ENCODE assay signal across 24 cellular contexts in the genomic region with DNA sequence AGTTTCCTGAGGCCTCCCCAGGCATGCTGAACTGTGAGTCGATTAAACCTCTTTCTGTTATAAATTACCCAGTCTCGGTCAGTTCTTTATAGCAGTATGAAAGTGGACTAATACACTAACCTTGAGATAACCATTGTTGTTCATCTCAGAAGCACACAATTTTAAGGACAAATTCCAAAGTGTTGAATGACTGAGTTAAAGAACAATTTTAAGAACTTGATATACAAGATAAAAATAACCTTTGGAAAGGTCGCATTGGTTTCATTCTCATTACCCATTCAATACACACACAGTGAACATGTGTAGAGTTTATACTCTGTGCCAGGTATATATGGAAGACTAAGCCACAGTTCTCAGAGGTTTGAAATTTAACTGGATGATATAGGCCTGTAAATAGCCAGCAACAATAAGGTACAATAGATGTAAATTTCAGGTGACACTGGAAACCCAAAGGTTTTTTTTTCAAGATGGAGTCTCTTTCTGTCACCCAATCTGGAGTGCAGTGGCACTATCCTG. TPM values are rescaled to one million over a fixed set of nuclear protein-coding genes. Genes with fewer than 3 reads are reported as not detected.
A peak's percentile ranks its signal among the peaks of the same experiment; 100 is the strongest.
DNase-seq lines count a peak whose midpoint lies in the region; TF ChIP-seq lines count a peak whose summit lies in the region.
"Had no signal": no experiment of that assay in that cellular context is flagged by ENCODE, and none has a peak within 500 bp of the region (broad histone marks: within the 10 kb centered on the region; RNA-seq: fewer than 3 reads in every experiment).

No MANE protein-coding gene starts in this region.

- H3K27ac Mint-ChIP-seq in H9, result peak overlapping the region in 2 of 3 experiments; percentile 76 to 79; a peak in 3 of 7 replicates
- H3K27ac Mint-ChIP-seq: activated naive CD8-positive, alpha-beta T cell treated with anti-CD3 and anti-CD28 coated beads, Interleukin-2, amount 10 ng/mL, durations not matched to agents 7 days and 5 days; dendritic cell treated with granulocyte-macrophage colony-stimulating factor and Interleukin-4, amounts not matched to agents 40 ng/mL and 50 ng/mL, for 4 days; naive thymus-derived CD4-positive, alpha-beta T cell; stimulated activated memory B cell treated with anti-CD40 and anti-IgM and Interleukin-4, amounts not matched to agents 10 μg/mL and 1 μg/mL and 100 μg/mL, for 72 hours had no signal

- H2BK15ac ChIP-seq in H9 (ENCODE audit: low read depth, low read length), result no peak overlapping the region

- peaks cover 10% of the 10 kb centered on the region; the same call in 1 of the 2 replicates for H3K4me1 ChIP-seq in H9 (ENCODE audit: insufficient read depth, low read length)
- peaks cover 14% of the 10 kb centered on the region for H3K4me1 ChIP-seq in hepatocyte (ENCODE audit: insufficient read depth)
- H3K4me1 ChIP-seq in skeletal muscle tissue (ENCODE audit: control insufficient read depth in 3 of 3, insufficient read depth in 3 of 3, low read length in 3 of 3), result peaks cover 13 to 25% (median 14%) of the 10 kb centered on the region in 3 donors
- peaks cover 12% of the 10 kb centered on the region for H3K4me1 ChIP-seq in osteoblast (ENCODE audit: insufficient read depth, low read length)
- H3K4me1 ChIP-seq: suprapubic skin had no signal

- no peak overlapping the region for H3T11ph ChIP-seq in H9 (ENCODE audit: low read length)

- H4K91ac ChIP-seq in H9 (ENCODE audit: insufficient read length, low read depth, low read length), result no peak overlapping the region

- DNase-seq in AG10803 (ENCODE audit: low read depth), result peak; percentile 25
- DNase-seq in H9, result no peak
- no peak for DNase-seq in hepatocyte (ENCODE audit: low spot score)
- DNase-seq in osteoblast (ENCODE audit: insufficient read length, low spot score, missing footprints), result no peak
- no peak for DNase-seq in ACHN
- no peak for DNase-seq in NCI-H446 (lab: John Stamatoyannopoulos, UW)
- DNase-seq: activated CD4-positive, alpha-beta T cell treated with anti-CD3 and anti-CD28 coated beads for 1 hour; activated effector memory CD4-positive, alpha-beta T cell treated with Interleukin-2 at 50 U/mL for 16 hours; activated naive CD8-positive, alpha-beta T cell treated with anti-CD3 and anti-CD28 coated beads, Interleukin-2, amount 10 ng/mL, durations not matched to agents 7 days and 5 days; HCEC 1CT; kidney; midbrain; naive thymus-derived CD4-positive, alpha-beta T cell; NCI-H1092; NCI-H1694; nucleus accumbens; SW 1271 had no signal

- H4K20me1 ChIP-seq in H9 (ENCODE audit: control insufficient read depth, insufficient read depth, insufficient read length) (no peaks in the 10 kb centered on the region), hepatocyte (ENCODE audit: insufficient read depth, poor library complexity, severe bottlenecking) (no peaks in the 10 kb centered on the region), osteoblast (ENCODE audit: insufficient read depth, low read length) (no peaks in the 10 kb centered on the region)
- H4K20me1 ChIP-seq: BLaER1 had no signal

- WGBS in H9 (ENCODE audit: extremely low coverage, insufficient read length, low lambda C conversion rate), result no CpG with 5 or more reads among the region's 3 CpGs
- 74% methylated on average over 3 of the region's 3 CpGs for WGBS in hepatocyte (ENCODE audit: low lambda C conversion rate, missing lambda C conversion rate)

- H3K4me2 ChIP-seq in H9 (ENCODE audit: insufficient read depth, insufficient read length, low read length) (no peak overlapping the region), hepatocyte (no peak overlapping the region), osteoblast (ENCODE audit: insufficient read depth, low read length) (no peak overlapping the region)

- H3K4me3 ChIP-seq in AG10803 (ENCODE audit: low read length) (no peak overlapping the region), hepatocyte (no peak overlapping the region), skeletal muscle tissue (ENCODE audit: low read length in 3 of 3) (peak overlapping the region in 1 of 3 donors; percentile 4), osteoblast (ENCODE audit: insufficient read depth, low read length) (no peak overlapping the region)
- H3K4me3 ChIP-seq: BLaER1, K562, suprapubic skin had no signal

- H3K18ac ChIP-seq in H9 (ENCODE audit: insufficient read length, low read depth, low read length), result no peak overlapping the region

- no peak overlapping the region for H3K4ac ChIP-seq in H9 (ENCODE audit: low read depth, low read length)

- H2BK5ac ChIP-seq in H9 (ENCODE audit: insufficient read length, low read length), result no peak overlapping the region

- no peak overlapping the region for H3K4me3 Mint-ChIP-seq in H9
- H3K4me3 Mint-ChIP-seq: activated naive CD8-positive, alpha-beta T cell treated with anti-CD3 and anti-CD28 coated beads, Interleukin-2, amount 10 ng/mL, durations not matched to agents 7 days and 5 days; central memory CD8-positive, alpha-beta T cell; dendritic cell treated with granulocyte-macrophage colony-stimulating factor and Interleukin-4, amounts not matched to agents 40 ng/mL and 50 ng/mL, for 4 days; naive thymus-derived CD4-positive, alpha-beta T cell; stimulated activated memory B cell treated with anti-CD40 and anti-IgM and Interleukin-4, amounts not matched to agents 10 μg/mL and 1 μg/mL and 100 μg/mL, for 72 hours had no signal

- H2AFZ ChIP-seq in H9 (ENCODE audit: low read length) (no peak overlapping the region), hepatocyte (no peak overlapping the region), osteoblast (ENCODE audit: low read length) (no peak overlapping the region)

- H3K79me1 ChIP-seq in H9 (ENCODE audit: insufficient read depth, low read depth, low read length, poor library complexity, severe bottlenecking), result no peaks in the 10 kb centered on the region

- no peak overlapping the region for H3K9ac ChIP-seq in H9 (ENCODE audit: extremely low read depth, insufficient read length, low read length)
- no peak overlapping the region for H3K9ac ChIP-seq in skeletal muscle tissue (ENCODE audit: low read depth in 1 of 3, low read length in 3 of 3)
- H3K9ac ChIP-seq: BLaER1 had no signal

- H3K9me3 ChIP-seq in H9 (ENCODE audit: control insufficient read depth, low read depth, low read length) (no peaks in the 10 kb centered on the region), hepatocyte (ENCODE audit: low read depth) (no peaks in the 10 kb centered on the region), skeletal muscle tissue (ENCODE audit: control insufficient read depth in 3 of 3, low read length in 3 of 3) (no peaks in the 10 kb centered on the region), osteoblast (ENCODE audit: low read depth, low read length) (no peaks in the 10 kb centered on the region)
- H3K9me3 ChIP-seq: BLaER1, suprapubic skin had no signal

- no peak overlapping the region for H3K23ac ChIP-seq in H9 (ENCODE audit: insufficient read length, low read depth, low read length)

- no peaks in the 10 kb centered on the region for H3K79me2 ChIP-seq in H9 (ENCODE audit: insufficient read depth, low read length)
- H3K79me2 ChIP-seq in hepatocyte, result no peaks in the 10 kb centered on the region
- H3K79me2 ChIP-seq in osteoblast (ENCODE audit: insufficient read depth, low read length), result no peaks in the 10 kb centered on the region

- H3K4me1 Mint-ChIP-seq in H9, result peaks cover 40 to 53% of the 10 kb centered on the region in 2 experiments
- H3K4me1 Mint-ChIP-seq: central memory CD8-positive, alpha-beta T cell had no signal

- no peak overlapping the region for H3K56ac ChIP-seq in H9 (ENCODE audit: insufficient read length, low read depth, low read length)

- H3K27ac ChIP-seq in H9 (ENCODE audit: insufficient read length, low read depth, low read length), result no peak overlapping the region
- H3K27ac ChIP-seq in hepatocyte, result peak overlapping the region; percentile 38
- peak overlapping the region; percentile 56 for H3K27ac ChIP-seq in skeletal muscle tissue (ENCODE audit: low read depth, low read length)
- H3K27ac ChIP-seq in osteoblast (ENCODE audit: low read depth, low read length), result no peak overlapping the region
- H3K27ac ChIP-seq: BLaER1, suprapubic skin had no signal

- H4K5ac ChIP-seq in H9 (ENCODE audit: insufficient read length, low read depth, low read length), result no peak overlapping the region

- no peak overlapping the region for H2BK120ac ChIP-seq in H9 (ENCODE audit: low read depth, low read length, poor library complexity, severe bottlenecking)

- H3K27me3 Mint-ChIP-seq in H9 (ENCODE audit: low read depth), result no peaks in the 10 kb centered on the region
- H3K27me3 Mint-ChIP-seq: stimulated activated memory B cell treated with anti-CD40 and anti-IgM and Interleukin-4, amounts not matched to agents 10 μg/mL and 1 μg/mL and 100 μg/mL, for 72 hours had no signal

- H3K36me3 Mint-ChIP-seq in H9 (ENCODE audit: insufficient read depth in 1 of 3, low read depth in 3 of 3), result peaks cover 2 to 6% (median 4%) of the 10 kb centered on the region in 3 experiments; a peak in 3 of 7 replicates
- H3K36me3 Mint-ChIP-seq: activated naive CD8-positive, alpha-beta T cell treated with anti-CD3 and anti-CD28 coated beads, Interleukin-2, amount 10 ng/mL, durations not matched to agents 7 days and 5 days; naive thymus-derived CD4-positive, alpha-beta T cell; stimulated activated memory B cell treated with anti-CD40 and anti-IgM and Interleukin-4, amounts not matched to agents 10 μg/mL and 1 μg/mL and 100 μg/mL, for 72 hours had no signal

- no peak overlapping the region for H2BK12ac ChIP-seq in H9 (ENCODE audit: insufficient read length, low read depth, low read length)

- peaks cover 5% of the 10 kb centered on the region in 2 experiments; a peak in 4 of 5 replicates for H3K9me3 Mint-ChIP-seq in H9
- H3K9me3 Mint-ChIP-seq: activated naive CD8-positive, alpha-beta T cell treated with anti-CD3 and anti-CD28 coated beads, Interleukin-2, amount 10 ng/mL, durations not matched to agents 7 days and 5 days; central memory CD8-positive, alpha-beta T cell; dendritic cell treated with granulocyte-macrophage colony-stimulating factor and Interleukin-4, amounts not matched to agents 40 ng/mL and 50 ng/mL, for 4 days; naive thymus-derived CD4-positive, alpha-beta T cell; stimulated activated memory B cell treated with anti-CD40 and anti-IgM and Interleukin-4, amounts not matched to agents 10 μg/mL and 1 μg/mL and 100 μg/mL, for 72 hours had no signal

- H3K14ac ChIP-seq in H9 (ENCODE audit: insufficient read depth, low read length), result no peak overlapping the region

- in situ Hi-C loops in ACHN (cut with HindIII; ENCODE audit: low pct_ligation_motif_present, low pct_unique_long_range_greater_than_20kb, low sequenced_read_pairs), result no loop called here

- no peaks in the 10 kb centered on the region for H3K23me2 ChIP-seq in H9 (ENCODE audit: insufficient read length, low read depth, low read length, poor library complexity, severe bottlenecking)

- H2AK5ac ChIP-seq in H9 (ENCODE audit: insufficient read length, low read length), result no peak overlapping the region

- no peak overlapping the region for H2BK20ac ChIP-seq in H9 (ENCODE audit: low read depth, low read length, poor library complexity, severe bottlenecking)

- H3K9me2 ChIP-seq in hepatocyte (replicated peaks; ENCODE audit: insufficient read depth), result no peaks in the 10 kb centered on the region

- H4K8ac ChIP-seq in H9 (replicated peaks; ENCODE audit: insufficient read length, low read depth, low read length), result no peak overlapping the region

- no peaks in the 10 kb centered on the region for H3K27me3 ChIP-seq in H9 (ENCODE audit: insufficient read depth, low read length)
- H3K27me3 ChIP-seq in hepatocyte, result no peaks in the 10 kb centered on the region
- H3K27me3 ChIP-seq in skeletal muscle tissue (ENCODE audit: control insufficient read depth in 3 of 3, insufficient read depth in 3 of 3, low read length in 3 of 3), result no peaks in the 10 kb centered on the region
- H3K27me3 ChIP-seq in osteoblast (ENCODE audit: insufficient read depth, low read length), result peaks cover 5% of the 10 kb centered on the region
- H3K27me3 ChIP-seq: BLaER1, suprapubic skin had no signal

- H3K36me3 ChIP-seq in hepatocyte (replicated peaks; ENCODE audit: insufficient read depth, low read depth) (no peaks in the 10 kb centered on the region), skeletal muscle tissue (ENCODE audit: control insufficient read depth in 3 of 3, insufficient read depth in 3 of 3, low read length in 3 of 3) (no peaks in the 10 kb centered on the region), osteoblast (ENCODE audit: insufficient read depth, low read length) (no peaks in the 10 kb centered on the region)
- H3K36me3 ChIP-seq: BLaER1, suprapubic skin had no signal

- no peak for TF ChIP-seq CTCF in AG10803 (conservative IDR thresholded peaks at IDR 0.05; ENCODE audit: low read length)
- TF ChIP-seq CTCF in H9 (conservative IDR thresholded peaks at IDR 0.05), result no peak
- no peak for TF ChIP-seq CTCF in hepatocyte (IDR thresholded peaks at IDR 0.05; ENCODE audit: poor library complexity)
- TF ChIP-seq CTCF in osteoblast (IDR thresholded peaks at IDR 0.05; ENCODE audit: extremely low read depth, low read depth, low read length), result no peak

RNA-seq across cellular contexts. Expression of a gene that starts 19.1 kb away (rescaled TPM):
- total RNA-seq in H9 (2021), result 238 and 242 TPM in 2 replicates
- 125 and 127 TPM in 2 replicates for total RNA-seq in hepatocyte
- polyA plus RNA-seq in hepatocyte, result 113 and 131 TPM in 2 replicates
- 65.2 TPM for total RNA-seq in skeletal muscle tissue
- 80.7 and 81.1 TPM in 2 replicates for total RNA-seq in osteoblast

RNA-seq across cellular contexts. Expression of a gene that starts 39.6 kb away (rescaled TPM):
- total RNA-seq in H9 (2021) (86.0 and 87.6 TPM in 2 replicates), hepatocyte (107 and 122 TPM in 2 replicates), skeletal muscle tissue (62.6 TPM), osteoblast (66.3 and 74.9 TPM in 2 replicates)
- polyA plus RNA-seq in hepatocyte, result 65.8 and 75.4 TPM in 2 replicates

Comparison
In these comparisons a context has a peak if more than half of its experiments do, and no peak if none do; other contexts are left out.
1. H3K27ac ChIP-seq: peak in hepatocyte (single experiment) and skeletal muscle tissue (single experiment); none in H9 (single experiment) and osteoblast (single experiment).